Comparison of ENCODE assay signal across 14 cellular contexts in genomic region chr7:47193003-47193402, GRCh38.
DNase-seq lines count a peak whose midpoint lies in the region; ATAC-seq, FAIRE-seq and TF ChIP-seq lines count a peak whose summit lies in the region.
"Had no signal": no experiment of that assay in that cellular context is flagged by ENCODE, and none has a peak within 500 bp of the region (broad histone marks: within the 10 kb centered on the region; RNA-seq: fewer than 3 reads in every experiment).

No MANE protein-coding gene starts in this region.

- H3K27me3 Mint-ChIP-seq in Calu3 (ENCODE audit: unreplicated experiment), result peaks cover 31% of the 10 kb centered on the region

- no TSS peak for BruUV-seq in Calu3 (replicated peaks; lab: Mats Ljungman, UMichigan)

- whole genome bisulfite sequencing in small intestine, 3 donors, result 15 to 62% (median 22%) methylated on average over 4 of the region's 4 CpGs

- no peak overlapping the region for H3K4me3 ChIP-seq in small intestine (ENCODE audit: low read depth in 1 of 2, low read length in 2 of 2)

- peaks cover 0 to 2% of the 10 kb centered on the region in 2 donors for H3K27me3 ChIP-seq in small intestine (ENCODE audit: control insufficient read depth in 2 of 2, insufficient read depth in 2 of 2, low read length in 2 of 2)

- no peak overlapping the region for H3K27ac ChIP-seq in small intestine (ENCODE audit: low read depth in 1 of 2, low read length in 1 of 2)

- H3K9me3 ChIP-seq in small intestine (ENCODE audit: control insufficient read depth, low read depth), result no peaks in the 10 kb centered on the region
- H3K9me3 ChIP-seq: SK-N-SH had no signal

- ATAC-seq in GM19328 (IDR thresholded peaks at IDR 0.05; ENCODE audit: unreplicated experiment), result no peak

- H3K4me1 Mint-ChIP-seq in Calu3 (ENCODE audit: low read depth, unreplicated experiment), result peaks cover 17% of the 10 kb centered on the region

- H3K36me3 Mint-ChIP-seq in Calu3 (ENCODE audit: insufficient read depth, unreplicated experiment), result no peaks in the 10 kb centered on the region

- no peak overlapping the region for H3K4me3 Mint-ChIP-seq in Calu3 (ENCODE audit: low read depth, unreplicated experiment)

- DNase-seq in Calu3, result peak; percentile 46
- DNase-seq in NCI-H2171 treated with DMSO at 0.1 percent for 48 hours (lab: John Stamatoyannopoulos, UW), result peak; percentile 79
- peak; percentile 64 for DNase-seq in islet precursor cell
- DNase-seq in small intestine, result peak; percentile 62
- no peak for DNase-seq in mucosa of gallbladder (ENCODE audit: low spot score)
- DNase-seq in NCI-H2081 (lab: John Stamatoyannopoulos, UW), result no peak
- DNase-seq: C1 segment of cervical spinal cord, H7, IMR-90, NCI-H187, NCI-H510A, SHP77, SK-N-SH had no signal

- no peak overlapping the region for H3K27ac Mint-ChIP-seq in Calu3 (ENCODE audit: unreplicated experiment)

- no peaks in the 10 kb centered on the region for H3K36me3 ChIP-seq in small intestine (ENCODE audit: control insufficient read depth in 2 of 2, insufficient read depth in 2 of 2, low read length in 2 of 2)

- no peak for FAIRE-seq in small intestine (lab: Jason Lieb, UNC)

- intact Hi-C loops in Calu3 (cut with micrococcal nuclease; ENCODE audit: unreplicated experiment), result no loop called here

- CTCF ChIA-PET in Calu3 (lab: Charles Lee), result no interaction called here

- TF ChIP-seq CTCF in Calu3 (IDR thresholded peaks at IDR 0.05; ENCODE audit: unreplicated experiment), result no peak

- no peaks in the 10 kb centered on the region for H3K4me1 ChIP-seq in small intestine (ENCODE audit: control insufficient read depth in 2 of 2, insufficient read depth in 1 of 2, low read depth in 1 of 2, low read length in 1 of 2)

- peaks cover 2% of the 10 kb centered on the region for H3K9me3 Mint-ChIP-seq in Calu3 (ENCODE audit: low read depth, unreplicated experiment)

Comparison
In these comparisons a context has a peak if more than half of its experiments do, and no peak if none do; other contexts are left out.
1. DNase-seq: peak in Calu3 (single experiment), NCI-H2171 treated with DMSO at 0.1 percent for 48 hours (single experiment), islet precursor cell (single experiment) and small intestine (single experiment); none in mucosa of gallbladder (single experiment) and NCI-H2081 (0 of 2).